In the genomic region with DNA sequence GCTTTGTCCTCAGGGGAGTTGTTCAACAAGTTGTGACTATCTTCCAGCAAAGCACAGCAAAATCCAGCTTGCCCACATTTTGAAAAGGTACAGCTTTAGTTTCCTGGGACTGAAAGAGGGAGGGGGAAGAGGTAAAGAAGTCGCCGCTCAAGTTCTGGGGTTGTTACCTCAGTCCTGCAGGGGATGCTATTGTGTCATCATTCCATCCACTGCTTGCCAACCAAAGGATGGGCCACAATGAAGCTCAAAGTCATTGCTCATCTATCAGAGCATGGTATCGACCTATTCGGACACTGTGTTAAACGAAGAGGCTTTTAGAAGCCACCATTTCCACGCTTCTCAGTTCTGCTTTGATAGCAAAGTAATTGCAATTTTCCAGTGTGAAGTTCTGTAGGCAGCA, we compare ENCODE assay signal across 10 cellular contexts. TPM values are rescaled to one million over a fixed set of nuclear protein-coding genes. Genes with fewer than 3 reads are reported as not detected.
DNase-seq lines count a peak whose midpoint lies in the region; ATAC-seq and TF ChIP-seq lines count a peak whose summit lies in the region.
"Had no signal": no experiment of that assay in that cellular context is flagged by ENCODE, and none has a peak within 500 bp of the region (broad histone marks: within the 10 kb centered on the region; RNA-seq: fewer than 3 reads in every experiment).

No MANE protein-coding gene starts in this region.

- TF ChIP-seq CTCF in GM13976 (IDR thresholded peaks at IDR 0.05; ENCODE audit: borderline replicate concordance, control extremely low read depth, extremely low read depth, insufficient read depth, missing control alignments) (peak; percentile 29), hepatocyte (IDR thresholded peaks at IDR 0.05; ENCODE audit: poor library complexity) (peak; percentile 35)

- H4K20me1 ChIP-seq in hepatocyte (ENCODE audit: insufficient read depth, poor library complexity, severe bottlenecking), result no peaks in the 10 kb centered on the region

- H3K4me2 ChIP-seq in hepatocyte, result no peak overlapping the region

- H2AFZ ChIP-seq in hepatocyte, result no peak overlapping the region

- intact Hi-C loops in left ventricle myocardium superior (cut with micrococcal nuclease), result no loop called here

- H3K27me3 ChIP-seq in hepatocyte, result no peaks in the 10 kb centered on the region

- H3K9me2 ChIP-seq in hepatocyte (replicated peaks; ENCODE audit: insufficient read depth), result no peaks in the 10 kb centered on the region

- in situ Hi-C loops in ACHN (cut with HindIII; ENCODE audit: low pct_ligation_motif_present, low pct_unique_long_range_greater_than_20kb, low sequenced_read_pairs), result no loop called here
- in situ Hi-C loops in GM13976 (cut with MboI; ENCODE audit: low sequenced_read_pairs, unreplicated experiment), result loop anchor here (25.0 kb wide), 2 partner anchors 344 to 769 kb away; no protein-coding TSS in a partner anchor

- DNase-seq in ACHN (peak; percentile 71), GM13976 (ENCODE audit: low spot score) (peak; percentile 48), RPMI7951 (ENCODE audit: low read depth) (peak; percentile 16), hepatocyte (ENCODE audit: low spot score) (peak; percentile 25), left ventricle myocardium superior (no peak), inferior parietal cortex (ENCODE audit: extremely low spot score) (no peak), T-helper 9 cell (no peak), GOT3 (lab: John Stamatoyannopoulos, UW) (no peak)
- DNase-seq: COR-L47 had no signal

- H3K27ac ChIP-seq in hepatocyte, result no peak overlapping the region

- H3K4me1 ChIP-seq in hepatocyte (ENCODE audit: insufficient read depth), result no peaks in the 10 kb centered on the region

- no peaks in the 10 kb centered on the region for H3K9me3 ChIP-seq in hepatocyte (ENCODE audit: low read depth)

- no peaks in the 10 kb centered on the region for H3K36me3 ChIP-seq in hepatocyte (replicated peaks; ENCODE audit: insufficient read depth, low read depth)

- no peak overlapping the region for H3K4me3 ChIP-seq in hepatocyte

- no peaks in the 10 kb centered on the region for H3K79me2 ChIP-seq in hepatocyte

- 54% methylated on average over 6 of the region's 6 CpGs for WGBS in hepatocyte (ENCODE audit: low lambda C conversion rate, missing lambda C conversion rate)

- no peak for ATAC-seq in left ventricle myocardium superior

RNA-seq across cellular contexts. Expression of a gene that starts 34.3 kb away (rescaled TPM):
- not detected in 2 replicates for total RNA-seq in RPMI7951 (2014; rRNA removed; shearing (Covaris generic))
- total RNA-seq in hepatocyte, result 6.3 and 9.4 TPM in 2 replicates
- polyA plus RNA-seq in hepatocyte, result 19.8 and 41.0 TPM in 2 replicates
- total RNA-seq in left ventricle myocardium superior, result not detected
- total RNA-seq: osteocyte had no signal

Comparison
In these comparisons a context has a peak if more than half of its experiments do, and no peak if none do; other contexts are left out.
1. DNase-seq: peak in ACHN (single experiment), GM13976 (single experiment), RPMI7951 (single experiment) and hepatocyte (single experiment); none in left ventricle myocardium superior (single experiment), inferior parietal cortex (single experiment), T-helper 9 cell (single experiment) and GOT3 (single experiment).